Comparison of ENCODE assay signal across 1 cellular context in the genomic region with DNA sequence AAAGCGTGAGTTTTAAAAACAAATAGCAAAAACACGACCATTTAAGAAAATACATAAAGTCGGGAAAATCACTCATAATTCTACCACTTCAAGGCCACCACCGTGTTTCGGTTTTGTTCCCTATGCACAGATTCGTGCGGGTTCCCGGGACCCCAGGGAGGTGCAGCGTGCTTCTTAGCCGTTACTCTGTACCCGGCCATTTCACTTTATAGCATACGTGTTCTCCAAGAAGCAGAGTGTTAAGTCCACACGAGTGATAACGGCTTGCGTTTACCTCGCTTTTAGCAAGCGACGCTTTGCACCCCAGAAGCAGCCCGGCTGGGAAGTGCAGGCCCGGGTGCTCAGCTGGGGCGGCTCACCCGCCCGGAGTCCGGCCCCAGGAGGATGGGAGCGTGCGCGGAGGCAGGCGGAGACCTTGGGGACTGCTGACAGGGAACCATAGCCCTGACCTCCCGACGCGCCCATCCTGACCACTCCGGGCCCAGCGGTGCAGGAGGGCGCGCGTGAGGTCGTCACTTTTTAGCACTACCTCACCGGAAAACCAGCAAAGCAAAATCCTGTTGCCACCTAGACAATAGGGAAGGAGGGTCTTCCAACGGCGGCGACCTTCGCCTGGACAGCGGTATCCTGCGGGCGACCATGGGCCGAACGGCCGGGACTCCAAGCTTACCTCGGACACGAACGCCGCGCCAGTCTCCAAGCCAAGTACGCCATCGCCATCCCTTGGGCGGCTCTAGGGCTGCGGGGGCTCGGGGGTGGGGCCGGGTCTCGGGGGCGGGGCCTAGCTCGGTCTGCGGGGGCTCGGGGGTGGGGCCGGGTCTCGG.
TF ChIP-seq lines count a peak whose summit lies in the region.

Gene ECI2 (minus strand): TSS at position 735 of the 824 bp plus-strand sequence. CDS start 15 bp downstream, at position 720.

TF ChIP-seq in GM12878, 131 proteins besides CTCF, POLR2A, EP300 and RAD21 (continued from another document):
- TF ChIP-seq, protein P1, sequence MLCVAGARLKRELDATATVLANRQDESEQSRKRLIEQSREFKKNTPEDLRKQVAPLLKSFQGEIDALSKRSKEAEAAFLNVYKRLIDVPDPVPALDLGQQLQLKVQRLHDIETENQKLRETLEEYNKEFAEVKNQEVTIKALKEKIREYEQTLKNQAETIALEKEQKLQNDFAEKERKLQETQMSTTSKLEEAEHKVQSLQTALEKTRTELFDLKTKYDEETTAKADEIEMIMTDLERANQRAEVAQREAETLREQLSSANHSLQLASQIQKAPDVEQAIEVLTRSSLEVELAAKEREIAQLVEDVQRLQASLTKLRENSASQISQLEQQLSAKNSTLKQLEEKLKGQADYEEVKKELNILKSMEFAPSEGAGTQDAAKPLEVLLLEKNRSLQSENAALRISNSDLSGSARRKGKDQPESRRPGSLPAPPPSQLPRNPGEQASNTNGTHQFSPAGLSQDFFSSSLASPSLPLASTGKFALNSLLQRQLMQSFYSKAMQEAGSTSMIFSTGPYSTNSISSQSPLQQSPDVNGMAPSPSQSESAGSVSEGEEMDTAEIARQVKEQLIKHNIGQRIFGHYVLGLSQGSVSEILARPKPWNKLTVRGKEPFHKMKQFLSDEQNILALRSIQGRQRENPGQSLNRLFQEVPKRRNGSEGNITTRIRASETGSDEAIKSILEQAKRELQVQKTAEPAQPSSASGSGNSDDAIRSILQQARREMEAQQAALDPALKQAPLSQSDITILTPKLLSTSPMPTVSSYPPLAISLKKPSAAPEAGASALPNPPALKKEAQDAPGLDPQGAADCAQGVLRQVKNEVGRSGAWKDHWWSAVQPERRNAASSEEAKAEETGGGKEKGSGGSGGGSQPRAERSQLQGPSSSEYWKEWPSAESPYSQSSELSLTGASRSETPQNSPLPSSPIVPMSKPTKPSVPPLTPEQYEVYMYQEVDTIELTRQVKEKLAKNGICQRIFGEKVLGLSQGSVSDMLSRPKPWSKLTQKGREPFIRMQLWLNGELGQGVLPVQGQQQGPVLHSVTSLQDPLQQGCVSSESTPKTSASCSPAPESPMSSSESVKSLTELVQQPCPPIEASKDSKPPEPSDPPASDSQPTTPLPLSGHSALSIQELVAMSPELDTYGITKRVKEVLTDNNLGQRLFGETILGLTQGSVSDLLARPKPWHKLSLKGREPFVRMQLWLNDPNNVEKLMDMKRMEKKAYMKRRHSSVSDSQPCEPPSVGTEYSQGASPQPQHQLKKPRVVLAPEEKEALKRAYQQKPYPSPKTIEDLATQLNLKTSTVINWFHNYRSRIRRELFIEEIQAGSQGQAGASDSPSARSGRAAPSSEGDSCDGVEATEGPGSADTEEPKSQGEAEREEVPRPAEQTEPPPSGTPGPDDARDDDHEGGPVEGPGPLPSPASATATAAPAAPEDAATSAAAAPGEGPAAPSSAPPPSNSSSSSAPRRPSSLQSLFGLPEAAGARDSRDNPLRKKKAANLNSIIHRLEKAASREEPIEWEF (IDR thresholded peaks at IDR 0.05; ENCODE audit: insufficient replicate concordance, low read depth, low read length), result no peak
- TF ChIP-seq, protein P2, sequence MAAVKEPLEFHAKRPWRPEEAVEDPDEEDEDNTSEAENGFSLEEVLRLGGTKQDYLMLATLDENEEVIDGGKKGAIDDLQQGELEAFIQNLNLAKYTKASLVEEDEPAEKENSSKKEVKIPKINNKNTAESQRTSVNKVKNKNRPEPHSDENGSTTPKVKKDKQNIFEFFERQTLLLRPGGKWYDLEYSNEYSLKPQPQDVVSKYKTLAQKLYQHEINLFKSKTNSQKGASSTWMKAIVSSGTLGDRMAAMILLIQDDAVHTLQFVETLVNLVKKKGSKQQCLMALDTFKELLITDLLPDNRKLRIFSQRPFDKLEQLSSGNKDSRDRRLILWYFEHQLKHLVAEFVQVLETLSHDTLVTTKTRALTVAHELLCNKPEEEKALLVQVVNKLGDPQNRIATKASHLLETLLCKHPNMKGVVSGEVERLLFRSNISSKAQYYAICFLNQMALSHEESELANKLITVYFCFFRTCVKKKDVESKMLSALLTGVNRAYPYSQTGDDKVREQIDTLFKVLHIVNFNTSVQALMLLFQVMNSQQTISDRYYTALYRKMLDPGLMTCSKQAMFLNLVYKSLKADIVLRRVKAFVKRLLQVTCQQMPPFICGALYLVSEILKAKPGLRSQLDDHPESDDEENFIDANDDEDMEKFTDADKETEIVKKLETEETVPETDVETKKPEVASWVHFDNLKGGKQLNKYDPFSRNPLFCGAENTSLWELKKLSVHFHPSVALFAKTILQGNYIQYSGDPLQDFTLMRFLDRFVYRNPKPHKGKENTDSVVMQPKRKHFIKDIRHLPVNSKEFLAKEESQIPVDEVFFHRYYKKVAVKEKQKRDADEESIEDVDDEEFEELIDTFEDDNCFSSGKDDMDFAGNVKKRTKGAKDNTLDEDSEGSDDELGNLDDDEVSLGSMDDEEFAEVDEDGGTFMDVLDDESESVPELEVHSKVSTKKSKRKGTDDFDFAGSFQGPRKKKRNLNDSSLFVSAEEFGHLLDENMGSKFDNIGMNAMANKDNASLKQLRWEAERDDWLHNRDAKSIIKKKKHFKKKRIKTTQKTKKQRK (IDR thresholded peaks at IDR 0.05; ENCODE audit: low read depth, low read length), result no peak
- TF ChIP-seq SREBF1 (IDR thresholded peaks at IDR 0.05; ENCODE audit: low read length), result no peak
- TF ChIP-seq SREBF2 (IDR thresholded peaks at IDR 0.05; ENCODE audit: low read length), result no peak
- TF ChIP-seq EGR1 (IDR thresholded peaks at IDR 0.05; ENCODE audit: borderline replicate concordance in 1 of 2, low read depth in 2 of 2, low read length in 2 of 2), result 0 out of 3 replicates have a peak, but pooled peaks of 1 of the 2 experiments have one; percentile 16
- TF ChIP-seq FOXM1 (IDR thresholded peaks at IDR 0.05; ENCODE audit: low read depth, low read length), result no peak
- peak; percentile 37; the same call in 1 of the 2 replicates for TF ChIP-seq TAF1 (IDR thresholded peaks at IDR 0.05; ENCODE audit: borderline replicate concordance, low read depth, low read length)
- TF ChIP-seq, protein P3, sequence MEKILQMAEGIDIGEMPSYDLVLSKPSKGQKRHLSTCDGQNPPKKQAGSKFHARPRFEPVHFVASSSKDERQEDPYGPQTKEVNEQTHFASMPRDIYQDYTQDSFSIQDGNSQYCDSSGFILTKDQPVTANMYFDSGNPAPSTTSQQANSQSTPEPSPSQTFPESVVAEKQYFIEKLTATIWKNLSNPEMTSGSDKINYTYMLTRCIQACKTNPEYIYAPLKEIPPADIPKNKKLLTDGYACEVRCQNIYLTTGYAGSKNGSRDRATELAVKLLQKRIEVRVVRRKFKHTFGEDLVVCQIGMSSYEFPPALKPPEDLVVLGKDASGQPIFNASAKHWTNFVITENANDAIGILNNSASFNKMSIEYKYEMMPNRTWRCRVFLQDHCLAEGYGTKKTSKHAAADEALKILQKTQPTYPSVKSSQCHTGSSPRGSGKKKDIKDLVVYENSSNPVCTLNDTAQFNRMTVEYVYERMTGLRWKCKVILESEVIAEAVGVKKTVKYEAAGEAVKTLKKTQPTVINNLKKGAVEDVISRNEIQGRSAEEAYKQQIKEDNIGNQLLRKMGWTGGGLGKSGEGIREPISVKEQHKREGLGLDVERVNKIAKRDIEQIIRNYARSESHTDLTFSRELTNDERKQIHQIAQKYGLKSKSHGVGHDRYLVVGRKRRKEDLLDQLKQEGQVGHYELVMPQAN (conservative IDR thresholded peaks at IDR 0.05), result peak; percentile 74
- peak; percentile 73 for TF ChIP-seq YY1 (IDR thresholded peaks at IDR 0.05; ENCODE audit: low read depth, low read length)
TF ChIP-seq in GM12878: peak in this region for 27.
